13 cellular contexts compared by ENCODE assay signal in genomic region chr14:45679852-45680251, GRCh38.
DNase-seq lines count a peak whose midpoint lies in the region; ATAC-seq and TF ChIP-seq lines count a peak whose summit lies in the region.
"Had no signal": no experiment of that assay in that cellular context is flagged by ENCODE, and none has a peak within 500 bp of the region (broad histone marks: within the 10 kb centered on the region; RNA-seq: fewer than 3 reads in every experiment).

No MANE protein-coding gene starts in this region.

- peak overlapping the region; percentile 50 for H3K4me2 ChIP-seq in mammary epithelial cell (ENCODE audit: insufficient read depth, low read depth, low read length)

- H3K27ac ChIP-seq in mammary epithelial cell (ENCODE audit: insufficient read depth, low read depth, low read length) (peak overlapping the region; percentile 57), endodermal cell (ENCODE audit: low read depth, low read length) (no peak overlapping the region), gastrocnemius medialis (no peak overlapping the region)
- H3K27ac ChIP-seq: thoracic aorta had no signal

- H3K9me3 ChIP-seq in mammary epithelial cell (replicated peaks; ENCODE audit: insufficient read depth, low read length) (no peaks in the 10 kb centered on the region), endodermal cell (ENCODE audit: control insufficient read depth, low read length) (peaks cover 3% of the 10 kb centered on the region), gastrocnemius medialis (no peaks in the 10 kb centered on the region)
- H3K9me3 ChIP-seq: BE2C, thoracic aorta had no signal

- WGBS in mammary epithelial cell (ENCODE audit: low coverage, missing lambda C conversion rate) = 18% methylated on average over 1 of the region's 1 CpG
- WGBS in endodermal cell (ENCODE audit: insufficient coverage in 1 of 2, insufficient read length in 1 of 2), 2 experiments = 71 to 100% methylated on average over 1 of the region's 1 CpG

- H3K4me1 ChIP-seq in mammary epithelial cell (ENCODE audit: insufficient read depth, low read length) = peaks cover 14% of the 10 kb centered on the region
- no peaks in the 10 kb centered on the region for H3K4me1 ChIP-seq in endodermal cell (ENCODE audit: control insufficient read depth, insufficient read depth, low read length)
- H3K4me1 ChIP-seq in gastrocnemius medialis = no peaks in the 10 kb centered on the region
- H3K4me1 ChIP-seq: BE2C had no signal

- no TSS peak for BruUV-seq in mammary epithelial cell (replicated peaks; lab: Mats Ljungman, UMichigan)

- H4K20me1 ChIP-seq in mammary epithelial cell (ENCODE audit: insufficient read depth, low read length) = no peaks in the 10 kb centered on the region

- H3K27ac Mint-ChIP-seq in endodermal cell = no peak overlapping the region
- H3K27ac Mint-ChIP-seq in activated naive CD4-positive, alpha-beta T cell treated with anti-CD3 and anti-CD28 coated beads, Interleukin-2, amount 10 ng/mL, durations not matched to agents 7 days and 5 days = no peak overlapping the region
- H3K27ac Mint-ChIP-seq: naive thymus-derived CD8-positive, alpha-beta T cell had no signal

- no peak for TF ChIP-seq RAD21 in Ishikawa (IDR thresholded peaks at IDR 0.05; ENCODE audit: low read depth)

- no peaks in the 10 kb centered on the region for H3K27me3 ChIP-seq in mammary epithelial cell (ENCODE audit: insufficient read depth, low read length)
- H3K27me3 ChIP-seq in kidney epithelial cell (ENCODE audit: control insufficient read depth, insufficient read depth, low read length) = no peaks in the 10 kb centered on the region
- no peaks in the 10 kb centered on the region for H3K27me3 ChIP-seq in endodermal cell (ENCODE audit: control insufficient read depth, insufficient read depth, low read length, poor library complexity, severe bottlenecking)
- no peaks in the 10 kb centered on the region for H3K27me3 ChIP-seq in gastrocnemius medialis
- H3K27me3 ChIP-seq: BE2C had no signal

- H3K4me1 Mint-ChIP-seq in endodermal cell = no peaks in the 10 kb centered on the region
- no peaks in the 10 kb centered on the region for H3K4me1 Mint-ChIP-seq in activated naive CD4-positive, alpha-beta T cell treated with anti-CD3 and anti-CD28 coated beads, Interleukin-2, amount 10 ng/mL, durations not matched to agents 7 days and 5 days
- H3K4me1 Mint-ChIP-seq: naive thymus-derived CD8-positive, alpha-beta T cell had no signal

- H3K9ac ChIP-seq in mammary epithelial cell (ENCODE audit: insufficient read depth, low read length) (no peak overlapping the region), endodermal cell (ENCODE audit: extremely low read depth, low read length, poor library complexity, severe bottlenecking) (no peak overlapping the region)

- no peaks in the 10 kb centered on the region for H3K36me3 Mint-ChIP-seq in endodermal cell (ENCODE audit: low read depth)
- no peaks in the 10 kb centered on the region for H3K36me3 Mint-ChIP-seq in activated naive CD4-positive, alpha-beta T cell treated with anti-CD3 and anti-CD28 coated beads, Interleukin-2, amount 10 ng/mL, durations not matched to agents 7 days and 5 days
- H3K36me3 Mint-ChIP-seq: naive thymus-derived CD8-positive, alpha-beta T cell had no signal

- no peak for ATAC-seq in gastrocnemius medialis
- ATAC-seq: naive thymus-derived CD8-positive, alpha-beta T cell had no signal

- DNase-seq in ACHN (peak; percentile 66), mammary epithelial cell (peak; percentile 66), kidney epithelial cell (ENCODE audit: low read depth) (peak; percentile 63), endodermal cell (no peak), NCI-H2196 treated with DMSO at 0.1 percent for 48 hours (lab: John Stamatoyannopoulos, UW; ENCODE audit: unreplicated experiment) (no peak), gastrocnemius medialis (no peak)
- no peak for DNase-seq in activated naive CD4-positive, alpha-beta T cell treated with anti-CD3 and anti-CD28 coated beads, Interleukin-2, amount 10 ng/mL, durations not matched to agents 7 days and 5 days
- DNase-seq: BE2C; central memory CD4-positive, alpha-beta T cell; naive thymus-derived CD8-positive, alpha-beta T cell; NCI-H1436 had no signal

- peak; percentile 32; the same call in 1 of the 2 replicates for TF ChIP-seq EP300 in Ishikawa (IDR thresholded peaks at IDR 0.05; ENCODE audit: borderline replicate concordance)

- CTCF ChIA-PET in mammary epithelial cell (lab: Charles Lee; ENCODE audit: low non-redundant PET) = interaction anchor here (0.6 to 0.7 kb wide), 2 partner anchors 43 to 68 kb away, joined by 3 to 4 read pairs; no protein-coding TSS in a partner anchor
- CTCF ChIA-PET in activated naive CD4-positive, alpha-beta T cell treated with anti-CD3 and anti-CD28 coated beads, Interleukin-2, amount 10 ng/mL, durations not matched to agents 7 days and 5 days (lab: Charles Lee) = no interaction called here

- dilution Hi-C loops in mammary epithelial cell (cut with HindIII; ENCODE audit: low sequenced_read_pairs) = no loop called here

- no peak for TF ChIP-seq CTCF in mammary epithelial cell (conservative IDR thresholded peaks at IDR 0.05 in 1 of 2, IDR thresholded peaks at IDR 0.05 in 1 of 2; ENCODE audit: extremely low read depth in 1 of 2, insufficient read depth in 1 of 2, low read depth in 1 of 2, low read length in 2 of 2)
- TF ChIP-seq CTCF in kidney epithelial cell (IDR thresholded peaks at IDR 0.05; ENCODE audit: insufficient read depth, low read length, poor library complexity, severe bottlenecking) = no peak
- TF ChIP-seq CTCF in endodermal cell (conservative IDR thresholded peaks at IDR 0.05) = no peak
- no peak for TF ChIP-seq CTCF in gastrocnemius medialis (IDR thresholded peaks at IDR 0.05 in 4 of 5, conservative IDR thresholded peaks at IDR 0.05 in 1 of 5)

- no peak for TF ChIP-seq POLR2A in gastrocnemius medialis (IDR thresholded peaks at IDR 0.05)

- H3K4me3 ChIP-seq in mammary epithelial cell (replicated peaks in 1 of 3; ENCODE audit: insufficient read depth in 1 of 3, low read depth in 2 of 3, low read length in 3 of 3) (no peak overlapping the region), kidney epithelial cell (ENCODE audit: low read depth, low read length) (no peak overlapping the region), endodermal cell (ENCODE audit: low read length) (no peak overlapping the region), gastrocnemius medialis (no peak overlapping the region)
- H3K4me3 ChIP-seq: thoracic aorta had no signal

- H3K27me3 Mint-ChIP-seq in endodermal cell (ENCODE audit: insufficient read depth) = no peaks in the 10 kb centered on the region
- H3K27me3 Mint-ChIP-seq in activated naive CD4-positive, alpha-beta T cell treated with anti-CD3 and anti-CD28 coated beads, Interleukin-2, amount 10 ng/mL, durations not matched to agents 7 days and 5 days = no peaks in the 10 kb centered on the region
- H3K27me3 Mint-ChIP-seq: naive thymus-derived CD8-positive, alpha-beta T cell had no signal

- no peak overlapping the region for H3K4me3 Mint-ChIP-seq in endodermal cell
- H3K4me3 Mint-ChIP-seq in activated naive CD4-positive, alpha-beta T cell treated with anti-CD3 and anti-CD28 coated beads, Interleukin-2, amount 10 ng/mL, durations not matched to agents 7 days and 5 days = no peak overlapping the region
- H3K4me3 Mint-ChIP-seq: naive thymus-derived CD8-positive, alpha-beta T cell had no signal

- in situ Hi-C loops in ACHN (cut with HindIII; ENCODE audit: low pct_ligation_motif_present, low pct_unique_long_range_greater_than_20kb, low sequenced_read_pairs) (no loop called here), mammary epithelial cell (cut with MboI; ENCODE audit: low sequenced_read_pairs in 2 of 2) (no loop called here), gastrocnemius medialis (cut with MboI; ENCODE audit: low sequenced_read_pairs in 4 of 4) (no loop called here)

- H3K36me3 ChIP-seq in mammary epithelial cell (ENCODE audit: insufficient read depth, low read length) (no peaks in the 10 kb centered on the region), kidney epithelial cell (ENCODE audit: control insufficient read depth, insufficient read depth, low read length) (no peaks in the 10 kb centered on the region), endodermal cell (ENCODE audit: control insufficient read depth, insufficient read depth, low read length) (no peaks in the 10 kb centered on the region), gastrocnemius medialis (no peaks in the 10 kb centered on the region)
- H3K36me3 ChIP-seq: BE2C, thoracic aorta had no signal

- intact Hi-C loops in mammary epithelial cell (cut with micrococcal nuclease) (loop anchor here (5.0 kb wide), 1 partner anchor 257 kb away; no protein-coding TSS in a partner anchor), gastrocnemius medialis (cut with DNase I; ENCODE audit: low total_unique reads) (no loop called here)

- H3K79me2 ChIP-seq in mammary epithelial cell (ENCODE audit: insufficient read depth, low read length) = no peaks in the 10 kb centered on the region

- no peak overlapping the region for H2AFZ ChIP-seq in mammary epithelial cell (ENCODE audit: low read depth, low read length)

- peaks cover 2% of the 10 kb centered on the region for H3K9me3 Mint-ChIP-seq in endodermal cell
- H3K9me3 Mint-ChIP-seq in activated naive CD4-positive, alpha-beta T cell treated with anti-CD3 and anti-CD28 coated beads, Interleukin-2, amount 10 ng/mL, durations not matched to agents 7 days and 5 days = no peaks in the 10 kb centered on the region

TF ChIP-seq in Ishikawa, 13 proteins besides CTCF, POLR2A, EP300 and RAD21 (continues in another document):
- TF ChIP-seq REST (IDR thresholded peaks at IDR 0.05; ENCODE audit: low read depth) = no peak

Comparison
In these comparisons a context has a peak if more than half of its experiments do, and no peak if none do; other contexts are left out.
1. DNase-seq: peak in ACHN (single experiment), mammary epithelial cell (single experiment) and kidney epithelial cell (single experiment); none in endodermal cell (single experiment), NCI-H2196 treated with DMSO at 0.1 percent for 48 hours (single experiment), activated naive CD4-positive, alpha-beta T cell treated with anti-CD3 and anti-CD28 coated beads, Interleukin-2, amount 10 ng/mL, durations not matched to agents 7 days and 5 days (single experiment) and gastrocnemius medialis (0 of 2).